ENCODE assay signal across 1 cellular context in genomic region chr6:111406200-111406711, GRCh38.
TF ChIP-seq lines count a peak whose summit lies in the region.

No MANE protein-coding gene starts in this region.

TF ChIP-seq in GM23338, 12 proteins besides CTCF, POLR2A, EP300 and RAD21 (continued from another document):
- TF ChIP-seq, protein P1, sequence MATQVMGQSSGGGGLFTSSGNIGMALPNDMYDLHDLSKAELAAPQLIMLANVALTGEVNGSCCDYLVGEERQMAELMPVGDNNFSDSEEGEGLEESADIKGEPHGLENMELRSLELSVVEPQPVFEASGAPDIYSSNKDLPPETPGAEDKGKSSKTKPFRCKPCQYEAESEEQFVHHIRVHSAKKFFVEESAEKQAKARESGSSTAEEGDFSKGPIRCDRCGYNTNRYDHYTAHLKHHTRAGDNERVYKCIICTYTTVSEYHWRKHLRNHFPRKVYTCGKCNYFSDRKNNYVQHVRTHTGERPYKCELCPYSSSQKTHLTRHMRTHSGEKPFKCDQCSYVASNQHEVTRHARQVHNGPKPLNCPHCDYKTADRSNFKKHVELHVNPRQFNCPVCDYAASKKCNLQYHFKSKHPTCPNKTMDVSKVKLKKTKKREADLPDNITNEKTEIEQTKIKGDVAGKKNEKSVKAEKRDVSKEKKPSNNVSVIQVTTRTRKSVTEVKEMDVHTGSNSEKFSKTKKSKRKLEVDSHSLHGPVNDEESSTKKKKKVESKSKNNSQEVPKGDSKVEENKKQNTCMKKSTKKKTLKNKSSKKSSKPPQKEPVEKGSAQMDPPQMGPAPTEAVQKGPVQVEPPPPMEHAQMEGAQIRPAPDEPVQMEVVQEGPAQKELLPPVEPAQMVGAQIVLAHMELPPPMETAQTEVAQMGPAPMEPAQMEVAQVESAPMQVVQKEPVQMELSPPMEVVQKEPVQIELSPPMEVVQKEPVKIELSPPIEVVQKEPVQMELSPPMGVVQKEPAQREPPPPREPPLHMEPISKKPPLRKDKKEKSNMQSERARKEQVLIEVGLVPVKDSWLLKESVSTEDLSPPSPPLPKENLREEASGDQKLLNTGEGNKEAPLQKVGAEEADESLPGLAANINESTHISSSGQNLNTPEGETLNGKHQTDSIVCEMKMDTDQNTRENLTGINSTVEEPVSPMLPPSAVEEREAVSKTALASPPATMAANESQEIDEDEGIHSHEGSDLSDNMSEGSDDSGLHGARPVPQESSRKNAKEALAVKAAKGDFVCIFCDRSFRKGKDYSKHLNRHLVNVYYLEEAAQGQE (IDR thresholded peaks at IDR 0.05; ENCODE audit: unreplicated experiment): no peak
- TF ChIP-seq ZNF331 (CRISPR knock-in tag; IDR thresholded peaks at IDR 0.05; ENCODE audit: low read depth): no peak
